Comparison of ENCODE assay signal across 1 cellular context in the genomic region with DNA sequence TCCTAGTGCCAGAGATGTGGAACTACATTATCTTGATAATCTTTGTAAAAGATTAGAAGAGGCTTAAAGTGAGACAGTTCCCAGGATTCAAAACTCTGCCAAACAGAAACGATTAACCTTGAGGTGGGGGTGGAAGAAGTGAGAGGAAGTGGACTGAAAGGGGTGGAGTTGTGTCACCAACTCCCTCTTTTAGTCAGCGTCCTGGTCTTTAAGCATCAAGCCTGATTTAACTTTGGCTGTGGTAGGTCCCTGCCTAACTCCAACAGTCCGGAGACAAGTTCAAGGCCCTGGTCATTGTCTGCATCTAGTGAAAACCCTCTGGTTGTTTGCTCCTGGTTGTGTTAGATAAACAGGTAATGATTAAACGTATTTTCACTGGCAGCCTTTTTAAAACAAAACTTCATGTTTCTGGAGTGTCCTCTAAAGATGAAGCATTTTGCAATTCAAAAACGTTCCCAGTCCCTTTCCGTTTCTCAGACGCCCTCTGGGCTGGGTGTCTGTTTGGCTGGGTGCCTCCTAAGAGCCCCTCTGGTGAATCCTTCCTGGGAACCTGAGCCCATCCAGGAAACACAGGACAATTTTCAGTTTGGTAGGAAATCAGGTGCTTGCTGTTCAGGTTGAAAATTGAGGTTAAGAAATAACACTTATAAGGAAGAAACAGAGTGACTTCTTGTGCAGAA.
TF ChIP-seq lines count a peak whose summit lies in the region.

No MANE protein-coding gene starts in this region.

TF ChIP-seq in HepG2, 621 proteins besides CTCF, POLR2A, EP300 and RAD21 (continued from another document and continues in another):
- TF ChIP-seq ZFP90 (CRISPR knock-in tag; IDR thresholded peaks at IDR 0.05; ENCODE audit: borderline replicate concordance) (no peak), TGIF2 (CRISPR knock-in tag; IDR thresholded peaks at IDR 0.05) (no peak), GABPA (IDR thresholded peaks at IDR 0.05; ENCODE audit: low read depth, low read length) (no peak), GABPA (CRISPR knock-in tag; IDR thresholded peaks at IDR 0.05; ENCODE audit: low read depth) (peak; percentile 7; the same call in 1 of the 2 replicates), ZNF605 (CRISPR knock-in tag; IDR thresholded peaks at IDR 0.05) (0 out of 2 replicates have a peak, but pooled peaks have one; percentile 38), ZNF614 (CRISPR knock-in tag; IDR thresholded peaks at IDR 0.05; ENCODE audit: borderline replicate concordance) (no peak), ZNF766 (CRISPR knock-in tag; IDR thresholded peaks at IDR 0.05; ENCODE audit: borderline replicate concordance) (no peak), ZNF775 (CRISPR knock-in tag; IDR thresholded peaks at IDR 0.05; ENCODE audit: borderline replicate concordance) (no peak), NR2F2 (IDR thresholded peaks at IDR 0.05; ENCODE audit: borderline replicate concordance, low read depth) (no peak), HOXA9 (CRISPR knock-in tag; IDR thresholded peaks at IDR 0.05; ENCODE audit: borderline replicate concordance) (no peak), MBNL3 (CRISPR knock-in tag; conservative IDR thresholded peaks at IDR 0.05) (no peak), ZSCAN20 (CRISPR knock-in tag; IDR thresholded peaks at IDR 0.05; ENCODE audit: borderline replicate concordance) (no peak), ZNF274 (CRISPR knock-in tag; IDR thresholded peaks at IDR 0.05) (no peak), SALL1 (CRISPR knock-in tag; IDR thresholded peaks at IDR 0.05) (peak; percentile 55), HNF4A (CRISPR knock-in tag; IDR thresholded peaks at IDR 0.05) (0 out of 2 replicates have a peak, but pooled peaks have one; percentile 28), FOXA3 (CRISPR knock-in tag; IDR thresholded peaks at IDR 0.05) (peak; percentile 27; the same call in 1 of the 2 replicates), NR2C2 (CRISPR knock-in tag; IDR thresholded peaks at IDR 0.05; ENCODE audit: borderline replicate concordance) (0 out of 2 replicates have a peak, but pooled peaks have one; percentile 18), SCMH1 (CRISPR knock-in tag; IDR thresholded peaks at IDR 0.05; ENCODE audit: borderline replicate concordance) (no peak), ZNF768 (CRISPR knock-in tag; IDR thresholded peaks at IDR 0.05) (no peak), ATM (IDR thresholded peaks at IDR 0.05; ENCODE audit: borderline replicate concordance) (no peak), HDAC1 (CRISPR knock-in tag; IDR thresholded peaks at IDR 0.05) (no peak; the same call in 1 of the 2 replicates), HNRNPLL (IDR thresholded peaks at IDR 0.05; ENCODE audit: low read depth, low read length, poor library complexity, severe bottlenecking) (no peak), RORA (CRISPR knock-in tag; IDR thresholded peaks at IDR 0.05) (no peak), HDAC6 (IDR thresholded peaks at IDR 0.05; ENCODE audit: low read depth, low read length) (no peak), ZEB1 (IDR thresholded peaks at IDR 0.05; ENCODE audit: insufficient replicate concordance, low read depth) (no peak), SMAD3 (CRISPR knock-in tag; IDR thresholded peaks at IDR 0.05) (no peak), PAF1 (CRISPR knock-in tag; IDR thresholded peaks at IDR 0.05) (no peak), RBM22 (optimal IDR thresholded peaks at IDR 0.05; ENCODE audit: low read length) (no peak), HOXA5 (CRISPR knock-in tag; IDR thresholded peaks at IDR 0.05) (no peak), ATAD3A (CRISPR knock-in tag; IDR thresholded peaks at IDR 0.05) (no peak), REXO4 (CRISPR knock-in tag; IDR thresholded peaks at IDR 0.05; ENCODE audit: borderline replicate concordance) (no peak), SYNCRIP (IDR thresholded peaks at IDR 0.05; ENCODE audit: insufficient read depth, low read depth, low read length) (no peak), JARID2 (CRISPR knock-in tag; IDR thresholded peaks at IDR 0.05; ENCODE audit: insufficient replicate concordance) (no peak), ZNF138 (CRISPR knock-in tag; IDR thresholded peaks at IDR 0.05; ENCODE audit: low read depth) (no peak), MTF1 (CRISPR knock-in tag; IDR thresholded peaks at IDR 0.05) (no peak), RFX5 (IDR thresholded peaks at IDR 0.05; ENCODE audit: low read depth, low read length) (no peak), PCBP2 (optimal IDR thresholded peaks at IDR 0.05; ENCODE audit: low read depth, low read length, poor library complexity, severe bottlenecking) (no peak), ZMYM4 (CRISPR knock-in tag; IDR thresholded peaks at IDR 0.05) (0 out of 2 replicates have a peak, but pooled peaks have one; percentile 35), ONECUT2 (CRISPR knock-in tag; IDR thresholded peaks at IDR 0.05) (no peak), KAT8 (CRISPR knock-in tag; IDR thresholded peaks at IDR 0.05) (peak; percentile 33; the same call in 1 of the 2 replicates), ZNF354B (CRISPR knock-in tag; IDR thresholded peaks at IDR 0.05) (no peak), RXRB (CRISPR knock-in tag; IDR thresholded peaks at IDR 0.05; ENCODE audit: borderline replicate concordance) (peak; percentile 65), PITX1 (CRISPR knock-in tag; IDR thresholded peaks at IDR 0.05) (no peak), CBX5 (CRISPR knock-in tag; IDR thresholded peaks at IDR 0.05; ENCODE audit: borderline replicate concordance) (no peak), DPF2 (CRISPR knock-in tag; IDR thresholded peaks at IDR 0.05; ENCODE audit: borderline replicate concordance, low read depth) (no peak), ZNF317 (CRISPR knock-in tag; IDR thresholded peaks at IDR 0.05) (no peak), SOX5 (CRISPR knock-in tag; IDR thresholded peaks at IDR 0.05; ENCODE audit: borderline replicate concordance) (peak; percentile 62; the same call in 1 of the 2 replicates), ZNF24 (IDR thresholded peaks at IDR 0.05) (no peak)
- TF ChIP-seq, protein P1, sequence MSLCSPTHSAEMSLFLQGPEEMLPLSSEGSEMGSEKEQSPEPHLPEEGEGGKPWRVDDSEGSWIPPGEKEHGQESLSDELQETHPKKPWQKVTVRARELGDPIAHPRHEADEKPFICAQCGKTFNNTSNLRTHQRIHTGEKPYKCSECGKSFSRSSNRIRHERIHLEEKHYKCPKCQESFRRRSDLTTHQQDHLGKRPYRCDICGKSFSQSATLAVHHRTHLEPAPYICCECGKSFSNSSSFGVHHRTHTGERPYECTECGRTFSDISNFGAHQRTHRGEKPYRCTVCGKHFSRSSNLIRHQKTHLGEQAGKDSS (CRISPR knock-in tag; IDR thresholded peaks at IDR 0.05; ENCODE audit: borderline replicate concordance, low read depth), result no peak
- TF ChIP-seq, protein P2, sequence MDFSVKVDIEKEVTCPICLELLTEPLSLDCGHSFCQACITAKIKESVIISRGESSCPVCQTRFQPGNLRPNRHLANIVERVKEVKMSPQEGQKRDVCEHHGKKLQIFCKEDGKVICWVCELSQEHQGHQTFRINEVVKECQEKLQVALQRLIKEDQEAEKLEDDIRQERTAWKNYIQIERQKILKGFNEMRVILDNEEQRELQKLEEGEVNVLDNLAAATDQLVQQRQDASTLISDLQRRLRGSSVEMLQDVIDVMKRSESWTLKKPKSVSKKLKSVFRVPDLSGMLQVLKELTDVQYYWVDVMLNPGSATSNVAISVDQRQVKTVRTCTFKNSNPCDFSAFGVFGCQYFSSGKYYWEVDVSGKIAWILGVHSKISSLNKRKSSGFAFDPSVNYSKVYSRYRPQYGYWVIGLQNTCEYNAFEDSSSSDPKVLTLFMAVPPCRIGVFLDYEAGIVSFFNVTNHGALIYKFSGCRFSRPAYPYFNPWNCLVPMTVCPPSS (IDR thresholded peaks at IDR 0.05), result no peak
- TF ChIP-seq, protein P3, sequence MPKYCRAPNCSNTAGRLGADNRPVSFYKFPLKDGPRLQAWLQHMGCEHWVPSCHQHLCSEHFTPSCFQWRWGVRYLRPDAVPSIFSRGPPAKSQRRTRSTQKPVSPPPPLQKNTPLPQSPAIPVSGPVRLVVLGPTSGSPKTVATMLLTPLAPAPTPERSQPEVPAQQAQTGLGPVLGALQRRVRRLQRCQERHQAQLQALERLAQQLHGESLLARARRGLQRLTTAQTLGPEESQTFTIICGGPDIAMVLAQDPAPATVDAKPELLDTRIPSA (CRISPR knock-in tag; IDR thresholded peaks at IDR 0.05; ENCODE audit: borderline replicate concordance), result no peak
- TF ChIP-seq, protein P4, sequence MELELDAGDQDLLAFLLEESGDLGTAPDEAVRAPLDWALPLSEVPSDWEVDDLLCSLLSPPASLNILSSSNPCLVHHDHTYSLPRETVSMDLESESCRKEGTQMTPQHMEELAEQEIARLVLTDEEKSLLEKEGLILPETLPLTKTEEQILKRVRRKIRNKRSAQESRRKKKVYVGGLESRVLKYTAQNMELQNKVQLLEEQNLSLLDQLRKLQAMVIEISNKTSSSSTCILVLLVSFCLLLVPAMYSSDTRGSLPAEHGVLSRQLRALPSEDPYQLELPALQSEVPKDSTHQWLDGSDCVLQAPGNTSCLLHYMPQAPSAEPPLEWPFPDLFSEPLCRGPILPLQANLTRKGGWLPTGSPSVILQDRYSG (CRISPR knock-in tag; IDR thresholded peaks at IDR 0.05), result no peak
- TF ChIP-seq, protein P5, sequence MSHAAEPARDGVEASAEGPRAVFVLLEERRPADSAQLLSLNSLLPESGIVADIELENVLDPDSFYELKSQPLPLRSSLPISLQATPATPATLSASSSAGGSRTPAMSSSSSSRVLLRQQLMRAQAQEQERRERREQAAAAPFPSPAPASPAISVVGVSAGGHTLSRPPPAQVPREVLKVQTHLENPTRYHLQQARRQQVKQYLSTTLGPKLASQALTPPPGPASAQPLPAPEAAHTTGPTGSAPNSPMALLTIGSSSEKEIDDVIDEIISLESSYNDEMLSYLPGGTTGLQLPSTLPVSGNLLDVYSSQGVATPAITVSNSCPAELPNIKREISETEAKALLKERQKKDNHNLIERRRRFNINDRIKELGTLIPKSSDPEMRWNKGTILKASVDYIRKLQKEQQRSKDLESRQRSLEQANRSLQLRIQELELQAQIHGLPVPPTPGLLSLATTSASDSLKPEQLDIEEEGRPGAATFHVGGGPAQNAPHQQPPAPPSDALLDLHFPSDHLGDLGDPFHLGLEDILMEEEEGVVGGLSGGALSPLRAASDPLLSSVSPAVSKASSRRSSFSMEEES (CRISPR knock-in tag; IDR thresholded peaks at IDR 0.05), result no peak
- TF ChIP-seq, protein P6, sequence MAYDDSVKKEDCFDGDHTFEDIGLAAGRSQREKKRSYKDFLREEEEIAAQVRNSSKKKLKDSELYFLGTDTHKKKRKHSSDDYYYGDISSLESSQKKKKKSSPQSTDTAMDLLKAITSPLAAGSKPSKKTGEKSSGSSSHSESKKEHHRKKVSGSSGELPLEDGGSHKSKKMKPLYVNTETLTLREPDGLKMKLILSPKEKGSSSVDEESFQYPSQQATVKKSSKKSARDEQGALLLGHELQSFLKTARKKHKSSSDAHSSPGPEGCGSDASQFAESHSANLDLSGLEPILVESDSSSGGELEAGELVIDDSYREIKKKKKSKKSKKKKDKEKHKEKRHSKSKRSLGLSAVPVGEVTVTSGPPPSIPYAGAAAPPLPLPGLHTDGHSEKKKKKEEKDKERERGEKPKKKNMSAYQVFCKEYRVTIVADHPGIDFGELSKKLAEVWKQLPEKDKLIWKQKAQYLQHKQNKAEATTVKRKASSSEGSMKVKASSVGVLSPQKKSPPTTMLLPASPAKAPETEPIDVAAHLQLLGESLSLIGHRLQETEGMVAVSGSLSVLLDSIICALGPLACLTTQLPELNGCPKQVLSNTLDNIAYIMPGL (CRISPR knock-in tag; IDR thresholded peaks at IDR 0.05; ENCODE audit: borderline replicate concordance in 1 of 2, low read depth in 1 of 2), result no peak
- TF ChIP-seq, protein P7, sequence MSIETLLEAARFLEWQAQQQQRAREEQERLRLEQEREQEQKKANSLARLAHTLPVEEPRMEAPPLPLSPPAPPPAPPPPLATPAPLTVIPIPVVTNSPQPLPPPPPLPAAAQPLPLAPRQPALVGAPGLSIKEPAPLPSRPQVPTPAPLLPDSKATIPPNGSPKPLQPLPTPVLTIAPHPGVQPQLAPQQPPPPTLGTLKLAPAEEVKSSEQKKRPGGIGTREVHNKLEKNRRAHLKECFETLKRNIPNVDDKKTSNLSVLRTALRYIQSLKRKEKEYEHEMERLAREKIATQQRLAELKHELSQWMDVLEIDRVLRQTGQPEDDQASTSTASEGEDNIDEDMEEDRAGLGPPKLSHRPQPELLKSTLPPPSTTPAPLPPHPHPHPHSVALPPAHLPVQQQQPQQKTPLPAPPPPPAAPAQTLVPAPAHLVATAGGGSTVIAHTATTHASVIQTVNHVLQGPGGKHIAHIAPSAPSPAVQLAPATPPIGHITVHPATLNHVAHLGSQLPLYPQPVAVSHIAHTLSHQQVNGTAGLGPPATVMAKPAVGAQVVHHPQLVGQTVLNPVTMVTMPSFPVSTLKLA (IDR thresholded peaks at IDR 0.05), result no peak
- TF ChIP-seq, protein P8, sequence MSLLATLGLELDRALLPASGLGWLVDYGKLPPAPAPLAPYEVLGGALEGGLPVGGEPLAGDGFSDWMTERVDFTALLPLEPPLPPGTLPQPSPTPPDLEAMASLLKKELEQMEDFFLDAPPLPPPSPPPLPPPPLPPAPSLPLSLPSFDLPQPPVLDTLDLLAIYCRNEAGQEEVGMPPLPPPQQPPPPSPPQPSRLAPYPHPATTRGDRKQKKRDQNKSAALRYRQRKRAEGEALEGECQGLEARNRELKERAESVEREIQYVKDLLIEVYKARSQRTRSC (CRISPR knock-in tag; IDR thresholded peaks at IDR 0.05; ENCODE audit: low read depth), result no peak
